19 cellular contexts compared by ENCODE assay signal in the genomic region with DNA sequence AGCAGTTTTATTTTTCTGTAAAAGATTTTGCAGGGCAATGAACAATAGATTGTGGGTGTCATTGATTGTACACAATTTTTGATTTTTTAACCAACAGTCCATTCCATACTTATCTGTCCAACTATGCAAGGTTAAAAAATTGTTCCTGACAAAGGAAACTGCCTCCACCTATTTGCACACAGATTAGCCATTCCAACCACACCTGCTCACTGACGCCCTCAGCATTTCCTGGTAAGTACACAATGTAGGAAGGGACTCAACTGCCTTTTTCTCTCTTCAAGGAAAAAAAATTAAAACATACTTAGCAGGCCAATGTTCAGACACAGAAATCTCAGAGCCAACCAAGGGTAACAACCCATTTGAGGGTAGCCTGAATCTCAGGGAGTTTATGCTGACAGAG. TPM values are rescaled to one million over a fixed set of nuclear protein-coding genes. Genes with fewer than 3 reads are reported as not detected.
A peak's percentile ranks its signal among the peaks of the same experiment; 100 is the strongest.
DNase-seq lines count a peak whose midpoint lies in the region; ATAC-seq and TF ChIP-seq lines count a peak whose summit lies in the region.
"Had no signal": no experiment of that assay in that cellular context is flagged by ENCODE, and none has a peak within 500 bp of the region (broad histone marks: within the 10 kb centered on the region; RNA-seq: fewer than 3 reads in every experiment).

No MANE protein-coding gene starts in this region.

- H3K4me1 ChIP-seq in Peyer's patch (peaks cover 0 to 19% (median 2%) of the 10 kb centered on the region in 4 donors), hepatocyte (ENCODE audit: insufficient read depth) (peaks cover 8% of the 10 kb centered on the region), stomach (peaks cover 5 to 31% (median 18%) of the 10 kb centered on the region in 4 donors)
- H3K4me1 ChIP-seq: HAP-1 had no signal

- peaks cover 3% of the 10 kb centered on the region for H3K79me2 ChIP-seq in hepatocyte

- no peaks in the 10 kb centered on the region for H3K27me3 ChIP-seq in Peyer's patch
- no peaks in the 10 kb centered on the region for H3K27me3 ChIP-seq in hepatocyte
- no peaks in the 10 kb centered on the region for H3K27me3 ChIP-seq in stomach

- no peak overlapping the region for H3K27ac Mint-ChIP-seq in activated naive CD4-positive, alpha-beta T cell treated with anti-CD3 and anti-CD28 coated beads, Interleukin-2, amount 50 U/mL, for 72 hours

- no peak for TF ChIP-seq EP300 in stomach (IDR thresholded peaks at IDR 0.05)

- WGBS in hepatocyte (ENCODE audit: low lambda C conversion rate, missing lambda C conversion rate): 61% methylated on average over 1 of the region's 1 CpG
- WGBS in stomach, 5 donors: 13 to 52% (median 30%) methylated on average over 1 of the region's 1 CpG

- no peaks in the 10 kb centered on the region for H4K20me1 ChIP-seq in hepatocyte (ENCODE audit: insufficient read depth, poor library complexity, severe bottlenecking)

- no peak for TF ChIP-seq POLR2A in Peyer's patch (IDR thresholded peaks at IDR 0.05)
- TF ChIP-seq POLR2A in stomach (IDR thresholded peaks at IDR 0.05): no peak

- H3K36me3 ChIP-seq in Peyer's patch (no peaks in the 10 kb centered on the region), hepatocyte (replicated peaks; ENCODE audit: insufficient read depth, low read depth) (no peaks in the 10 kb centered on the region), stomach (no peaks in the 10 kb centered on the region)
- H3K36me3 ChIP-seq: HAP-1 had no signal

- H3K9me3 Mint-ChIP-seq in activated naive CD4-positive, alpha-beta T cell treated with anti-CD3 and anti-CD28 coated beads, Interleukin-2, amount 50 U/mL, for 72 hours: no peaks in the 10 kb centered on the region

- no peak for TF ChIP-seq CTCF in Peyer's patch (IDR thresholded peaks at IDR 0.05)
- TF ChIP-seq CTCF in hepatocyte (IDR thresholded peaks at IDR 0.05; ENCODE audit: poor library complexity): no peak
- no peak for TF ChIP-seq CTCF in stomach (IDR thresholded peaks at IDR 0.05)

- intact Hi-C loops in stomach (cut with DNase I; ENCODE audit: low total_unique reads): no loop called here

- DNase-seq in NCI-H146 (lab: John Stamatoyannopoulos, UW): peak; percentile 7
- no peak for DNase-seq in NCI-H146 treated with DMSO at 0.1 percent for 48 hours (lab: John Stamatoyannopoulos, UW; ENCODE audit: unreplicated experiment)
- peak in 1 of 3 donors; percentile 73 for DNase-seq in Peyer's patch
- DNase-seq in hepatocyte (ENCODE audit: low spot score): peak; percentile 54
- peak; percentile 58 for DNase-seq in stomach
- DNase-seq in activated naive CD4-positive, alpha-beta T cell treated with anti-CD3 and anti-CD28 coated beads, Interleukin-2, amount 50 U/mL, for 72 hours (ENCODE audit: low spot score in 2 of 2): no peak
- no peak for DNase-seq in GDM1 (lab: John Stamatoyannopoulos, UW)
- DNase-seq: C1 segment of cervical spinal cord; NCI-H1092; NCI-H187 treated with DMSO at 0.1 percent for 48 hours; NCI-H510A; NK-92 treated with Interleukin-12 subunit alpha and Interleukin-12 subunit beta, amount 100 ng/mL, for 24 hours; OCI-M1 had no signal

- H3K9me2 ChIP-seq in hepatocyte (replicated peaks; ENCODE audit: insufficient read depth): no peaks in the 10 kb centered on the region

- H3K4me2 ChIP-seq in hepatocyte: no peak overlapping the region

- no peaks in the 10 kb centered on the region for H3K36me3 Mint-ChIP-seq in activated naive CD4-positive, alpha-beta T cell treated with anti-CD3 and anti-CD28 coated beads, Interleukin-2, amount 50 U/mL, for 72 hours

- no peak overlapping the region for H3K4me3 ChIP-seq in Peyer's patch
- H3K4me3 ChIP-seq in hepatocyte: no peak overlapping the region
- H3K4me3 ChIP-seq in stomach: no peak overlapping the region
- H3K4me3 ChIP-seq: HAP-1, K562 had no signal

- ATAC-seq in HG03354 (IDR thresholded peaks at IDR 0.05; ENCODE audit: poor library complexity, severe bottlenecking, unreplicated experiment): no peak
- no peak for ATAC-seq in activated naive CD4-positive, alpha-beta T cell treated with anti-CD3 and anti-CD28 coated beads, Interleukin-2, amount 50 U/mL, for 72 hours
- ATAC-seq: K562 had no signal

- no peak overlapping the region for H2AFZ ChIP-seq in hepatocyte

- H3K9me3 ChIP-seq in Peyer's patch (no peaks in the 10 kb centered on the region), hepatocyte (ENCODE audit: low read depth) (no peaks in the 10 kb centered on the region), stomach (no peaks in the 10 kb centered on the region)
- H3K9me3 ChIP-seq: HAP-1 had no signal

- peak overlapping the region in 3 of 4 donors; percentile 33 to 63 (median 42) for H3K27ac ChIP-seq in Peyer's patch
- H3K27ac ChIP-seq in hepatocyte: peak overlapping the region; percentile 85
- peak overlapping the region; percentile 64 to 83 (median 77) for H3K27ac ChIP-seq in stomach
- H3K27ac ChIP-seq: 22Rv1 had no signal

RNA-seq across cellular contexts. Expression of a gene that starts 4.3 kb away (rescaled TPM):
- total RNA-seq in Peyer's patch (10 to 100 TPM in 3 of 4 donors, 1 to 10 TPM in 1; 9.1 to 34.3 (median 25.4) TPM), hepatocyte (12.1 and 13.9 TPM in 2 replicates), stomach (10 to 100 TPM in 3 of 5 donors, 1 to 10 TPM in 1, under 1 TPM in 1; 0.58 to 19.7 (median 18.2) TPM)
- polyA plus RNA-seq in hepatocyte (5.9 and 6.5 TPM in 2 replicates), stomach (1 to 10 TPM; 1.4 to 4.1 (median 2.7) TPM)
- total RNA-seq in activated naive CD4-positive, alpha-beta T cell treated with anti-CD3 and anti-CD28 coated beads, Interleukin-2, amount 50 U/mL, for 72 hours: 1 to 10 TPM; 2.7 to 5.4 TPM

RNA-seq across cellular contexts. Expression of a gene that starts 27.2 kb away (rescaled TPM):
- total RNA-seq in Peyer's patch: not detected
- total RNA-seq in hepatocyte: not detected in 2 replicates
- polyA plus RNA-seq in hepatocyte: 0.39 and 0.59 TPM in 2 replicates
- not detected for total RNA-seq in stomach
- not detected for polyA plus RNA-seq in stomach
- not detected for total RNA-seq in activated naive CD4-positive, alpha-beta T cell treated with anti-CD3 and anti-CD28 coated beads, Interleukin-2, amount 50 U/mL, for 72 hours
- total RNA-seq: K562, MCF 10A, SK-MEL-5 had no signal
- polyA plus RNA-seq: K562 had no signal

RNA-seq across cellular contexts. Expression of a gene that starts 27.7 kb away (rescaled TPM):
- total RNA-seq in Peyer's patch: 10 to 100 TPM in 3 of 4 donors, 1 to 10 TPM in 1; 5.0 to 20.4 (median 14.5) TPM
- 2.4 and 3.1 TPM in 2 replicates for total RNA-seq in hepatocyte
- polyA plus RNA-seq in hepatocyte: 2.0 and 2.1 TPM in 2 replicates
- 10 to 100 TPM in 2 of 5 donors, 1 to 10 TPM in 2, not detected in 1; 1.3 to 19.4 (median 9.1) TPM for total RNA-seq in stomach
- polyA plus RNA-seq in stomach: 1 to 10 TPM; 1.7 to 4.2 (median 1.8) TPM
- under 1 TPM; 0.16 to 0.35 TPM for total RNA-seq in activated naive CD4-positive, alpha-beta T cell treated with anti-CD3 and anti-CD28 coated beads, Interleukin-2, amount 50 U/mL, for 72 hours
- total RNA-seq: MCF 10A had no signal

RNA-seq across cellular contexts. Expression of a gene that starts 45.6 kb away (rescaled TPM):
- total RNA-seq in Peyer's patch (10 to 100 TPM; 17.3 to 49.5 (median 20.7) TPM), hepatocyte (20.8 and 31.2 TPM in 2 replicates), stomach (10 to 100 TPM in 3 of 5 donors, 1 to 10 TPM in 1, under 1 TPM in 1; 0.87 to 33.5 (median 16.4) TPM)
- polyA plus RNA-seq in hepatocyte (15.7 and 17.9 TPM in 2 replicates), stomach (10 to 100 TPM; 14.0 to 77.0 (median 15.3) TPM)
- total RNA-seq in activated naive CD4-positive, alpha-beta T cell treated with anti-CD3 and anti-CD28 coated beads, Interleukin-2, amount 50 U/mL, for 72 hours: 10 to 100 TPM; 18.1 to 22.8 TPM

RNA-seq across cellular contexts. Expression of a gene that starts 45.8 kb away (rescaled TPM):
- 10 to 100 TPM in 3 of 4 donors, 1 to 10 TPM in 1; 9.7 to 38.0 (median 14.1) TPM for total RNA-seq in Peyer's patch
- 13.4 and 17.6 TPM in 2 replicates for total RNA-seq in hepatocyte
- polyA plus RNA-seq in hepatocyte: 6.3 and 9.4 TPM in 2 replicates
- total RNA-seq in stomach: 10 to 100 TPM in 3 of 5 donors, 1 to 10 TPM in 2; 2.0 to 39.3 (median 10.5) TPM
- polyA plus RNA-seq in stomach: 1 to 10 TPM; 1.5 to 5.9 (median 3.5) TPM
- total RNA-seq in activated naive CD4-positive, alpha-beta T cell treated with anti-CD3 and anti-CD28 coated beads, Interleukin-2, amount 50 U/mL, for 72 hours: 10 to 100 TPM; 50.7 to 53.1 TPM

Comparison
In these comparisons a context has a peak if more than half of its experiments do, and no peak if none do; other contexts are left out.
1. DNase-seq: peak in NCI-H146 (single experiment), hepatocyte (single experiment) and stomach (single experiment); none in NCI-H146 treated with DMSO at 0.1 percent for 48 hours (single experiment), activated naive CD4-positive, alpha-beta T cell treated with anti-CD3 and anti-CD28 coated beads, Interleukin-2, amount 50 U/mL, for 72 hours (0 of 2) and GDM1 (single experiment).
2. Peak in every context shown above with its lines, with median percentiles within 50 percentile points of each other: H3K27ac ChIP-seq.